ENCODE assay signal across 8 cellular contexts in the genomic region with DNA sequence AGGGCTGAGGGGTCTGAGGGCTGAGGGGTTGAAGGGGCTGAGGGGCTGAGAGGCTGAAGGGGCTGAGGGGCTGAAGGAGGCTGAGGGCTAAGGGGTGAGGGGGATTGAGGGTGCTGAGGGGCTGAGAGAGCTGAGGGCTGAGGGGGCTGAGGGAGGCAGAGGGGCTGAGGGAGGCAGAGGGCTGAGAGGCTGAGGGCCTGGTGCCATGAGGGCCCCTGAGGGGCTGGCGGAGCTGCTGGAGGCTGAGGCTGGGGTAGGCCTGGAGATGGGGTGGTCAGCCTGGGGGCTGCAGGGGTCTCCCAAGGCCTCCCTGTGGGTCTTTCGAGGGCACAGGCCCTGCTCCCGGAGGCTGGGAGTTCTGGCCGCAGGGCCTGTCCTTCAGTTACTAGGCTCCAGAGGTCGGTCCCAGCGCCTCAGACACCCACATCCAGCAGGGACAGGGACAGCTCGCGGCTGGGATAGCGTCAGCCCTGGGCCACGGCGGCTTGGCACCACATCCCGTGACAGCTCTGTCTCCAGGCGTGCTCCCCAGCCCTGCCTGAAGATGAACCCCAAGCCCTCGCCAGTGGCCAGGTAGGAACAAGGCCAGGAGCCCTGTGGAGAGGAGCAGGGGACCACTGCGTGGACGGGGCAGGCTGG. TPM values are rescaled to one million over a fixed set of nuclear protein-coding genes. Genes with fewer than 3 reads are reported as not detected.
A peak's percentile ranks its signal among the peaks of the same experiment; 100 is the strongest.
DNase-seq lines count a peak whose midpoint lies in the region; ATAC-seq and TF ChIP-seq lines count a peak whose summit lies in the region.
"Had no signal": no experiment of that assay in that cellular context is flagged by ENCODE, and none has a peak within 500 bp of the region (broad histone marks: within the 10 kb centered on the region; RNA-seq: fewer than 3 reads in every experiment).

No MANE protein-coding gene starts in this region.

- no peaks in the 10 kb centered on the region for H3K79me2 ChIP-seq in hepatocyte

- H3K27ac ChIP-seq in Panc1 (ENCODE audit: low read length) (no peak overlapping the region), hepatocyte (no peak overlapping the region), skeletal muscle tissue (ENCODE audit: low read depth, low read length) (no peak overlapping the region)

- H3K4me2 ChIP-seq in hepatocyte: peak overlapping the region; percentile 90

- no peaks in the 10 kb centered on the region for H3K27me3 ChIP-seq in Panc1 (ENCODE audit: control insufficient read depth, insufficient read depth, low read length)
- peaks cover 23% of the 10 kb centered on the region for H3K27me3 ChIP-seq in hepatocyte
- peaks cover 4 to 19% (median 16%) of the 10 kb centered on the region in 3 donors for H3K27me3 ChIP-seq in skeletal muscle tissue (ENCODE audit: control insufficient read depth in 3 of 3, insufficient read depth in 3 of 3, low read length in 3 of 3)

- POLR2A ChIA-PET in Panc1 (lab: Charles Lee): interaction anchor here (0.6 to 0.7 kb wide), 2 partner anchors 10 to 77 kb away, joined by 5 to 7 read pairs; a partner anchor contains a TSS

- 78% methylated on average over 14 of the region's 16 CpGs for WGBS in hepatocyte (ENCODE audit: low lambda C conversion rate, missing lambda C conversion rate)

- H3K9ac ChIP-seq in skeletal muscle tissue (ENCODE audit: low read depth in 1 of 3, low read length in 3 of 3): peak overlapping the region in 2 of 3 donors; percentile 38 to 71

- CTCF ChIA-PET in Panc1 (lab: Charles Lee): interaction anchor here (0.5 to 0.7 kb wide), 3 partner anchors 33 to 172 kb away, joined by 3 to 5 read pairs (median 5); no protein-coding TSS in a partner anchor

- H3K9me3 ChIP-seq in Panc1 (ENCODE audit: control insufficient read depth, insufficient read depth, low read depth, low read length): no peaks in the 10 kb centered on the region
- no peaks in the 10 kb centered on the region for H3K9me3 ChIP-seq in hepatocyte (ENCODE audit: low read depth)
- H3K9me3 ChIP-seq in skeletal muscle tissue (ENCODE audit: control insufficient read depth in 3 of 3, low read length in 3 of 3): no peaks in the 10 kb centered on the region

- H3K9me2 ChIP-seq in hepatocyte (replicated peaks; ENCODE audit: insufficient read depth): no peaks in the 10 kb centered on the region

- DNase-seq in GM13977 (ENCODE audit: low spot score) (peak; percentile 48), Panc1 (ENCODE audit: low read depth, low spot score) (no peak), hepatocyte (ENCODE audit: low spot score) (no peak), UCSD-AML1 (lab: John Stamatoyannopoulos, UW; ENCODE audit: unreplicated experiment) (no peak)
- DNase-seq: NCI-H2081 had no signal

- H3K36me3 ChIP-seq in Panc1 (ENCODE audit: control insufficient read depth, insufficient read depth, low read length) (no peaks in the 10 kb centered on the region), hepatocyte (replicated peaks; ENCODE audit: insufficient read depth, low read depth) (no peaks in the 10 kb centered on the region), skeletal muscle tissue (ENCODE audit: control insufficient read depth in 3 of 3, insufficient read depth in 3 of 3, low read length in 3 of 3) (no peaks in the 10 kb centered on the region)

- H3K4me1 ChIP-seq in Panc1 (ENCODE audit: control insufficient read depth, insufficient read depth, low read length) (peaks cover 3% of the 10 kb centered on the region; the same call in 1 of the 2 replicates), hepatocyte (ENCODE audit: insufficient read depth) (peaks cover 5% of the 10 kb centered on the region), skeletal muscle tissue (ENCODE audit: control insufficient read depth in 3 of 3, insufficient read depth in 3 of 3, low read length in 3 of 3) (peaks cover 0 to 11% (median 7%) of the 10 kb centered on the region in 3 donors)

- in situ Hi-C loops in GM13977 (cut with MboI; ENCODE audit: low pct_unique_long_range_greater_than_20kb, low sequenced_read_pairs, unreplicated experiment): no loop called here
- in situ Hi-C loops in Panc1 (cut with HindIII; ENCODE audit: low pct_unique_long_range_greater_than_20kb, low sequenced_read_pairs): no loop called here

- no TSS peak for BruUV-seq in Panc1 (replicated peaks; lab: Mats Ljungman, UMichigan)

- no peak for TF ChIP-seq CTCF in GM13977 (IDR thresholded peaks at IDR 0.05; ENCODE audit: extremely low read depth, insufficient read depth, missing control alignments)
- TF ChIP-seq CTCF in Panc1 (IDR thresholded peaks at IDR 0.05): no peak
- TF ChIP-seq CTCF in hepatocyte (IDR thresholded peaks at IDR 0.05; ENCODE audit: poor library complexity): no peak

- H4K20me1 ChIP-seq in hepatocyte (ENCODE audit: insufficient read depth, poor library complexity, severe bottlenecking): no peaks in the 10 kb centered on the region

- H3K4me3 ChIP-seq in Panc1 (ENCODE audit: low read depth in 2 of 2, low read length in 2 of 2) (peak overlapping the region; percentile 36 to 45), hepatocyte (no peak overlapping the region), skeletal muscle tissue (ENCODE audit: low read length in 3 of 3) (peak overlapping the region in 2 of 3 donors; percentile 58 to 68)

- intact Hi-C loops in Panc1 (cut with micrococcal nuclease; ENCODE audit: unreplicated experiment): loop anchor here (5.0 kb wide), 1 partner anchor 105 kb away; no protein-coding TSS in a partner anchor

- no peak overlapping the region for H2AFZ ChIP-seq in hepatocyte

- peak; percentile 72 for ATAC-seq in Panc1
- ATAC-seq in HG03095 (IDR thresholded peaks at IDR 0.05; ENCODE audit: unreplicated experiment): no peak
- ATAC-seq in HG03097 (IDR thresholded peaks at IDR 0.05; ENCODE audit: low FRiP score, unreplicated experiment): no peak

RNA-seq across cellular contexts. Expression of a gene that starts 16.9 kb away (rescaled TPM):
- 0.41 TPM for total RNA-seq in Panc1 (2021; ENCODE audit: unreplicated experiment)
- polyA plus RNA-seq in Panc1 (2012; ENCODE audit: insufficient read length): 0.17 TPM
- 0.03 TPM in 1 of 2 replicates, not detected in the other for total RNA-seq in hepatocyte
- polyA plus RNA-seq in hepatocyte: 0.10 TPM in 1 of 2 replicates, not detected in the other
- 1.6 TPM for total RNA-seq in skeletal muscle tissue

RNA-seq across cellular contexts. Expression of a gene that starts 38.0 kb away (rescaled TPM):
- total RNA-seq in Panc1 (2021; ENCODE audit: unreplicated experiment): 97.1 TPM
- 143 TPM for polyA plus RNA-seq in Panc1 (2012; ENCODE audit: insufficient read length)
- 31.6 and 32.2 TPM in 2 replicates for total RNA-seq in hepatocyte
- polyA plus RNA-seq in hepatocyte: 53.8 and 57.1 TPM in 2 replicates
- 28.7 TPM for total RNA-seq in skeletal muscle tissue
